In genomic region chr2:236176417-236176816, GRCh38 we compare ENCODE assay signal across 10 cellular contexts. TPM values are rescaled to one million over a fixed set of nuclear protein-coding genes. Genes with fewer than 3 reads are reported as not detected.
DNase-seq lines count a peak whose midpoint lies in the region; ATAC-seq and TF ChIP-seq lines count a peak whose summit lies in the region.
"Had no signal": no experiment of that assay in that cellular context is flagged by ENCODE, and none has a peak within 500 bp of the region (broad histone marks: within the 10 kb centered on the region; RNA-seq: fewer than 3 reads in every experiment).

No MANE protein-coding gene starts in this region.

- H3K9me3 Mint-ChIP-seq in CD8-positive, alpha-beta memory T cell: peaks cover 0 to 5% (median 0%) of the 10 kb centered on the region in 5 donors

- POLR2A ChIA-PET in GM10248 (lab: Yijun Ruan, JAX): no interaction called here
- POLR2A ChIA-PET in RWPE1 (lab: Yijun Ruan, JAX; ENCODE audit: low non-redundant PET): no interaction called here
- POLR2A ChIA-PET in CD8-positive, alpha-beta memory T cell (lab: Charles Lee): no interaction called here

- H3K36me3 Mint-ChIP-seq in CD8-positive, alpha-beta memory T cell: no peaks in the 10 kb centered on the region

- H3K27me3 ChIP-seq in CD8-positive, alpha-beta memory T cell (ENCODE audit: insufficient read depth, low read length, poor library complexity, severe bottlenecking): peaks cover 26% of the 10 kb centered on the region

- peak overlapping the region in 1 of 7 donors; percentile 44 for H3K4me3 Mint-ChIP-seq in CD8-positive, alpha-beta memory T cell

- no peak for ATAC-seq in HG02759 (IDR thresholded peaks at IDR 0.05; ENCODE audit: unreplicated experiment)

- H3K4me1 Mint-ChIP-seq in CD8-positive, alpha-beta memory T cell: peaks cover 9 to 19% (median 13%) of the 10 kb centered on the region in 3 donors

- no peaks in the 10 kb centered on the region for H3K4me1 ChIP-seq in CD8-positive, alpha-beta memory T cell (ENCODE audit: insufficient read depth, low read length)

- no peak overlapping the region for H3K4me3 ChIP-seq in fibroblast of the aortic adventitia (ENCODE audit: low read depth, low read length)
- H3K4me3 ChIP-seq in CD8-positive, alpha-beta memory T cell (ENCODE audit: low read length): no peak overlapping the region

- CTCF ChIA-PET in GM10248 (lab: Yijun Ruan, JAX) (no interaction called here), RWPE1 (lab: Yijun Ruan, JAX) (interaction anchor here (0.7 to 1.5 kb wide), 2 partner anchors 144 to 397 kb away, joined by 3 to 4 read pairs; no protein-coding TSS in a partner anchor)
- CTCF ChIA-PET in CD8-positive, alpha-beta memory T cell (lab: Charles Lee): no interaction called here

- DNase-seq in GM10248 (ENCODE audit: extremely low spot score) (no peak), RWPE1 (ENCODE audit: low spot score) (no peak), fibroblast of the aortic adventitia (ENCODE audit: low read depth) (no peak), hypothalamus (lab: John Stamatoyannopoulos, UW) (no peak)
- no peak for DNase-seq in stimulated activated CD8-positive, alpha-beta memory T cell treated with anti-CD3 and anti-CD28 coated beads, Interleukin-4, amount 100 ng/mL, for 48 hours
- DNase-seq in CD8-positive, alpha-beta memory T cell: no peak
- DNase-seq: activated CD4-positive, alpha-beta T cell treated with anti-CD3 and anti-CD28 coated beads, Interleukin-2, amount 50 U/mL, for 4 hours had no signal

- no peaks in the 10 kb centered on the region for H3K9me3 ChIP-seq in CD8-positive, alpha-beta memory T cell (ENCODE audit: low read length)

- no peaks in the 10 kb centered on the region for H3K36me3 ChIP-seq in CD8-positive, alpha-beta memory T cell (ENCODE audit: insufficient read depth, low read length)

- H3K27ac Mint-ChIP-seq in CD8-positive, alpha-beta memory T cell: no peak overlapping the region

- peaks cover 57 to 71% of the 10 kb centered on the region in 2 donors for H3K27me3 Mint-ChIP-seq in CD8-positive, alpha-beta memory T cell

- no peak overlapping the region for H3K27ac ChIP-seq in 22Rv1
- no peak overlapping the region for H3K27ac ChIP-seq in RWPE1
- H3K27ac ChIP-seq in CD8-positive, alpha-beta memory T cell (ENCODE audit: low read depth, low read length): no peak overlapping the region

- TF ChIP-seq CTCF in 22Rv1 (IDR thresholded peaks at IDR 0.05) (peak; percentile 83), GM10248 (IDR thresholded peaks at IDR 0.05; ENCODE audit: control extremely low read depth, extremely low read depth, low read depth, missing control alignments) (peak; percentile 44), RWPE1 (conservative IDR thresholded peaks at IDR 0.05; ENCODE audit: low read depth) (peak; percentile 29), fibroblast of the aortic adventitia (IDR thresholded peaks at IDR 0.05; ENCODE audit: insufficient read depth, low read length) (peak; percentile 51)

RNA-seq across cellular contexts. Expression of gene GBX2, which starts 8.2 kb away (rescaled TPM):
- 0.25 TPM in 1 of 2 replicates, not detected in the other for total RNA-seq in fibroblast of the aortic adventitia (ENCODE audit: low replicate concordance)
- not detected for total RNA-seq in CD8-positive, alpha-beta memory T cell
- not detected for polyA plus RNA-seq in CD8-positive, alpha-beta memory T cell
- polyA plus RNA-seq: esophagus had no signal

Comparison
In these comparisons a context has a peak if more than half of its experiments do, and no peak if none do; other contexts are left out.
1. CTCF ChIP-seq: peak in every context shown above with its lines; median percentile 83 in 22Rv1; 51 in fibroblast of the aortic adventitia; 44 in GM10248; 29 in RWPE1.